1 cellular context compared by ENCODE assay signal in the genomic region with DNA sequence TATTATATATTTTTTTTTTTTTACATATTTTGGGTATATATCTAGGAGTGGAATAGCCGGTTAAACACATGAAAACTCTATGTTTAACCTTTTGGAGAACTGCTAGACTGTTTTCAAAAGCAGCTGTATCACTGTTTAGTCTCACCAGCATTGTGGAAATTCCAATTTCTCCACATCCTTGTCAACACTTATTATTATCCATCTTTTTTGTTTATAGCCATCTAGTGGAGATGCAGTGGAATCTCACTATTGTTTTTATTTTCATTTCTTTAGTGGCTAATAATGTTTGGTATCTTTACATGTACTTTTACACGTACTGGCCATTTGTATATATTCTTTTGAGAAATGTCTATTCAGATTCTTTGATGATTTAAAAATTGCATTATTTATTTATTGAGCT.
TF ChIP-seq lines count a peak whose summit lies in the region.

No MANE protein-coding gene starts in this region.

TF ChIP-seq in GM23338, 12 proteins besides CTCF, POLR2A, EP300 and RAD21 (continued from another document):
- TF ChIP-seq, protein P1, sequence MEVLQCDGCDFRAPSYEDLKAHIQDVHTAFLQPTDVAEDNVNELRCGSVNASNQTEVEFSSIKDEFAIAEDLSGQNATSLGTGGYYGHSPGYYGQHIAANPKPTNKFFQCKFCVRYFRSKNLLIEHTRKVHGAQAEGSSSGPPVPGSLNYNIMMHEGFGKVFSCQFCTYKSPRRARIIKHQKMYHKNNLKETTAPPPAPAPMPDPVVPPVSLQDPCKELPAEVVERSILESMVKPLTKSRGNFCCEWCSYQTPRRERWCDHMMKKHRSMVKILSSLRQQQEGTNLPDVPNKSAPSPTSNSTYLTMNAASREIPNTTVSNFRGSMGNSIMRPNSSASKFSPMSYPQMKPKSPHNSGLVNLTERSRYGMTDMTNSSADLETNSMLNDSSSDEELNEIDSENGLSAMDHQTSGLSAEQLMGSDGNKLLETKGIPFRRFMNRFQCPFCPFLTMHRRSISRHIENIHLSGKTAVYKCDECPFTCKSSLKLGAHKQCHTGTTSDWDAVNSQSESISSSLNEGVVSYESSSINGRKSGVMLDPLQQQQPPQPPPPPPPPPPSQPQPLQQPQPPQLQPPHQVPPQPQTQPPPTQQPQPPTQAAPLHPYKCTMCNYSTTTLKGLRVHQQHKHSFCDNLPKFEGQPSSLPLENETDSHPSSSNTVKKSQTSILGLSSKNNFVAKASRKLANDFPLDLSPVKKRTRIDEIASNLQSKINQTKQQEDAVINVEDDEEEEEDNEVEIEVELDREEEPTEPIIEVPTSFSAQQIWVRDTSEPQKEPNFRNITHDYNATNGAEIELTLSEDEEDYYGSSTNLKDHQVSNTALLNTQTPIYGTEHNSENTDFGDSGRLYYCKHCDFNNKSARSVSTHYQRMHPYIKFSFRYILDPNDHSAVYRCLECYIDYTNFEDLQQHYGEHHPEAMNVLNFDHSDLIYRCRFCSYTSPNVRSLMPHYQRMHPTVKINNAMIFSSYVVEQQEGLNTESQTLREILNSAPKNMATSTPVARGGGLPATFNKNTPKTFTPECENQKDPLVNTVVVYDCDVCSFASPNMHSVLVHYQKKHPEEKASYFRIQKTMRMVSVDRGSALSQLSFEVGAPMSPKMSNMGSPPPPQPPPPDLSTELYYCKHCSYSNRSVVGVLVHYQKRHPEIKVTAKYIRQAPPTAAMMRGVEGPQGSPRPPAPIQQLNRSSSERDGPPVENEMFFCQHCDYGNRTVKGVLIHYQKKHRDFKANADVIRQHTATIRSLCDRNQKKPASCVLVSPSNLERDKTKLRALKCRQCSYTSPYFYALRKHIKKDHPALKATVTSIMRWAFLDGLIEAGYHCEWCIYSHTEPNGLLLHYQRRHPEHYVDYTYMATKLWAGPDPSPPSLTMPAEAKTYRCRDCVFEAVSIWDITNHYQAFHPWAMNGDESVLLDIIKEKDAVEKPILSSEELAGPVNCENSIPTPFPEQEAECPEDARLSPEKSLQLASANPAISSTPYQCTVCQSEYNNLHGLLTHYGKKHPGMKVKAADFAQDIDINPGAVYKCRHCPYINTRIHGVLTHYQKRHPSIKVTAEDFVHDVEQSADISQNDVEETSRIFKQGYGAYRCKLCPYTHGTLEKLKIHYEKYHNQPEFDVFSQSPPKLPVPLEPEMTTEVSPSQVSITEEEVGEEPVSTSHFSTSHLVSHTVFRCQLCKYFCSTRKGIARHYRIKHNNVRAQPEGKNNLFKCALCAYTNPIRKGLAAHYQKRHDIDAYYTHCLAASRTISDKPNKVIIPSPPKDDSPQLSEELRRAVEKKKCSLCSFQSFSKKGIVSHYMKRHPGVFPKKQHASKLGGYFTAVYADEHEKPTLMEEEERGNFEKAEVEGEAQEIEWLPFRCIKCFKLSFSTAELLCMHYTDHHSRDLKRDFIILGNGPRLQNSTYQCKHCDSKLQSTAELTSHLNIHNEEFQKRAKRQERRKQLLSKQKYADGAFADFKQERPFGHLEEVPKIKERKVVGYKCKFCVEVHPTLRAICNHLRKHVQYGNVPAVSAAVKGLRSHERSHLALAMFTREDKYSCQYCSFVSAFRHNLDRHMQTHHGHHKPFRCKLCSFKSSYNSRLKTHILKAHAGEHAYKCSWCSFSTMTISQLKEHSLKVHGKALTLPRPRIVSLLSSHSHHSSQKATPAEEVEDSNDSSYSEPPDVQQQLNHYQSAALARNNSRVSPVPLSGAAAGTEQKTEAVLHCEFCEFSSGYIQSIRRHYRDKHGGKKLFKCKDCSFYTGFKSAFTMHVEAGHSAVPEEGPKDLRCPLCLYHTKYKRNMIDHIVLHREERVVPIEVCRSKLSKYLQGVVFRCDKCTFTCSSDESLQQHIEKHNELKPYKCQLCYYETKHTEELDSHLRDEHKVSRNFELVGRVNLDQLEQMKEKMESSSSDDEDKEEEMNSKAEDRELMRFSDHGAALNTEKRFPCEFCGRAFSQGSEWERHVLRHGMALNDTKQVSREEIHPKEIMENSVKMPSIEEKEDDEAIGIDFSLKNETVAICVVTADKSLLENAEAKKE (CRISPR knock-in tag; IDR thresholded peaks at IDR 0.05) = no peak
- TF ChIP-seq, protein P2, sequence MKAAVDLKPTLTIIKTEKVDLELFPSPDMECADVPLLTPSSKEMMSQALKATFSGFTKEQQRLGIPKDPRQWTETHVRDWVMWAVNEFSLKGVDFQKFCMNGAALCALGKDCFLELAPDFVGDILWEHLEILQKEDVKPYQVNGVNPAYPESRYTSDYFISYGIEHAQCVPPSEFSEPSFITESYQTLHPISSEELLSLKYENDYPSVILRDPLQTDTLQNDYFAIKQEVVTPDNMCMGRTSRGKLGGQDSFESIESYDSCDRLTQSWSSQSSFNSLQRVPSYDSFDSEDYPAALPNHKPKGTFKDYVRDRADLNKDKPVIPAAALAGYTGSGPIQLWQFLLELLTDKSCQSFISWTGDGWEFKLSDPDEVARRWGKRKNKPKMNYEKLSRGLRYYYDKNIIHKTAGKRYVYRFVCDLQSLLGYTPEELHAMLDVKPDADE (IDR thresholded peaks at IDR 0.05) = no peak
- TF ChIP-seq EZH2 (IDR thresholded peaks at IDR 0.05; ENCODE audit: low read depth, unreplicated experiment) = no peak
- TF ChIP-seq ZNF114 (CRISPR knock-in tag; IDR thresholded peaks at IDR 0.05) = no peak
- TF ChIP-seq EZH2phosphoT487 (IDR thresholded peaks at IDR 0.05; ENCODE audit: unreplicated experiment) = no peak
- TF ChIP-seq NANOG (IDR thresholded peaks at IDR 0.05; ENCODE audit: borderline replicate concordance) = no peak
- TF ChIP-seq, protein P3, sequence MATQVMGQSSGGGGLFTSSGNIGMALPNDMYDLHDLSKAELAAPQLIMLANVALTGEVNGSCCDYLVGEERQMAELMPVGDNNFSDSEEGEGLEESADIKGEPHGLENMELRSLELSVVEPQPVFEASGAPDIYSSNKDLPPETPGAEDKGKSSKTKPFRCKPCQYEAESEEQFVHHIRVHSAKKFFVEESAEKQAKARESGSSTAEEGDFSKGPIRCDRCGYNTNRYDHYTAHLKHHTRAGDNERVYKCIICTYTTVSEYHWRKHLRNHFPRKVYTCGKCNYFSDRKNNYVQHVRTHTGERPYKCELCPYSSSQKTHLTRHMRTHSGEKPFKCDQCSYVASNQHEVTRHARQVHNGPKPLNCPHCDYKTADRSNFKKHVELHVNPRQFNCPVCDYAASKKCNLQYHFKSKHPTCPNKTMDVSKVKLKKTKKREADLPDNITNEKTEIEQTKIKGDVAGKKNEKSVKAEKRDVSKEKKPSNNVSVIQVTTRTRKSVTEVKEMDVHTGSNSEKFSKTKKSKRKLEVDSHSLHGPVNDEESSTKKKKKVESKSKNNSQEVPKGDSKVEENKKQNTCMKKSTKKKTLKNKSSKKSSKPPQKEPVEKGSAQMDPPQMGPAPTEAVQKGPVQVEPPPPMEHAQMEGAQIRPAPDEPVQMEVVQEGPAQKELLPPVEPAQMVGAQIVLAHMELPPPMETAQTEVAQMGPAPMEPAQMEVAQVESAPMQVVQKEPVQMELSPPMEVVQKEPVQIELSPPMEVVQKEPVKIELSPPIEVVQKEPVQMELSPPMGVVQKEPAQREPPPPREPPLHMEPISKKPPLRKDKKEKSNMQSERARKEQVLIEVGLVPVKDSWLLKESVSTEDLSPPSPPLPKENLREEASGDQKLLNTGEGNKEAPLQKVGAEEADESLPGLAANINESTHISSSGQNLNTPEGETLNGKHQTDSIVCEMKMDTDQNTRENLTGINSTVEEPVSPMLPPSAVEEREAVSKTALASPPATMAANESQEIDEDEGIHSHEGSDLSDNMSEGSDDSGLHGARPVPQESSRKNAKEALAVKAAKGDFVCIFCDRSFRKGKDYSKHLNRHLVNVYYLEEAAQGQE (IDR thresholded peaks at IDR 0.05; ENCODE audit: unreplicated experiment) = no peak
- TF ChIP-seq POLR2AphosphoS5 (IDR thresholded peaks at IDR 0.05; ENCODE audit: low read depth) = no peak
- no peak for TF ChIP-seq ZNF331 (CRISPR knock-in tag; IDR thresholded peaks at IDR 0.05; ENCODE audit: low read depth)
- no peak for TF ChIP-seq CREB1 (CRISPR knock-in tag; IDR thresholded peaks at IDR 0.05; ENCODE audit: low read depth)
- TF ChIP-seq STAT1 (IDR thresholded peaks at IDR 0.05; ENCODE audit: unreplicated experiment) = no peak
